ENCODE assay signal across 21 cellular contexts in genomic region chr13:59337070-59337469, GRCh38.
DNase-seq lines count a peak whose midpoint lies in the region; TF ChIP-seq lines count a peak whose summit lies in the region.
"Had no signal": no experiment of that assay in that cellular context is flagged by ENCODE, and none has a peak within 500 bp of the region (broad histone marks: within the 10 kb centered on the region; RNA-seq: fewer than 3 reads in every experiment).

No MANE protein-coding gene starts in this region.

- H3K4me1 Mint-ChIP-seq in chondrocyte (ENCODE audit: low read depth): peaks cover 9% of the 10 kb centered on the region
- H3K4me1 Mint-ChIP-seq: activated naive CD4-positive, alpha-beta T cell treated with anti-CD3 and anti-CD28 coated beads, Interleukin-2, amount 50 U/mL, for 24 hours had no signal

- no peaks in the 10 kb centered on the region for H3K4me1 ChIP-seq in mesenchymal stem cell (ENCODE audit: control insufficient read depth, insufficient read depth, low read depth, low read length)
- H3K4me1 ChIP-seq: vagina had no signal

- 51% methylated on average over 2 of the region's 4 CpGs for whole genome bisulfite sequencing in mesenchymal stem cell

- TF ChIP-seq CTCF in chondrocyte (IDR thresholded peaks at IDR 0.05): no peak

- H3K27ac Mint-ChIP-seq in chondrocyte (ENCODE audit: unreplicated experiment): peak overlapping the region; percentile 84
- H3K27ac Mint-ChIP-seq: activated naive CD4-positive, alpha-beta T cell treated with anti-CD3 and anti-CD28 coated beads, Interleukin-2, amount 50 U/mL, for 24 hours had no signal

- H3K27ac ChIP-seq in mesenchymal stem cell (ENCODE audit: low read length, poor library complexity, severe bottlenecking): no peak overlapping the region
- H3K27ac ChIP-seq: esophagus muscularis mucosa, vagina had no signal

- no peak overlapping the region for H2BK120ac ChIP-seq in mesenchymal stem cell (ENCODE audit: low read depth, low read length)

- no peak overlapping the region for H3K4me2 ChIP-seq in mesenchymal stem cell (ENCODE audit: low read length, poor library complexity, severe bottlenecking)

- no peaks in the 10 kb centered on the region for H3K27me3 ChIP-seq in mesenchymal stem cell (ENCODE audit: control insufficient read depth in 1 of 2, insufficient read depth in 1 of 2, low read length in 2 of 2)
- H3K27me3 ChIP-seq: esophagus muscularis mucosa, vagina had no signal

- no peak overlapping the region for H3K4ac ChIP-seq in mesenchymal stem cell (ENCODE audit: low read depth in 1 of 2, low read length in 2 of 2)

- no peak overlapping the region for H4K91ac ChIP-seq in mesenchymal stem cell (ENCODE audit: low read length)

- H2BK15ac ChIP-seq in mesenchymal stem cell (ENCODE audit: low read depth, poor library complexity, severe bottlenecking): no peak overlapping the region

- no peaks in the 10 kb centered on the region for H3K9me3 ChIP-seq in mesenchymal stem cell (ENCODE audit: control insufficient read depth, low read length)
- H3K9me3 ChIP-seq: esophagus muscularis mucosa, vagina had no signal

- no peak overlapping the region for H2BK12ac ChIP-seq in mesenchymal stem cell (ENCODE audit: low read length in 2 of 2)

- no peak overlapping the region for H2AK5ac ChIP-seq in mesenchymal stem cell (ENCODE audit: low read length, severe bottlenecking)

- H3K14ac ChIP-seq in mesenchymal stem cell (ENCODE audit: low read length in 2 of 2): no peak overlapping the region

- H2BK5ac ChIP-seq in mesenchymal stem cell (ENCODE audit: low read depth, low read length, poor library complexity, severe bottlenecking): no peak overlapping the region

- no peaks in the 10 kb centered on the region for H3K36me3 ChIP-seq in mesenchymal stem cell (ENCODE audit: control insufficient read depth in 1 of 2, insufficient read depth in 2 of 2, low read depth in 1 of 2, low read length in 2 of 2)
- H3K36me3 ChIP-seq: esophagus muscularis mucosa, vagina had no signal

- H2AFZ ChIP-seq in mesenchymal stem cell (ENCODE audit: low read depth, low read length): no peak overlapping the region

- H3K36me3 Mint-ChIP-seq in chondrocyte (ENCODE audit: low read depth): no peaks in the 10 kb centered on the region
- H3K36me3 Mint-ChIP-seq: activated naive CD4-positive, alpha-beta T cell treated with anti-CD3 and anti-CD28 coated beads, Interleukin-2, amount 50 U/mL, for 24 hours; brain had no signal

- H3K9me3 Mint-ChIP-seq in chondrocyte (ENCODE audit: low read depth): no peaks in the 10 kb centered on the region
- H3K9me3 Mint-ChIP-seq: activated naive CD4-positive, alpha-beta T cell treated with anti-CD3 and anti-CD28 coated beads, Interleukin-2, amount 50 U/mL, for 24 hours; brain had no signal

- no peak overlapping the region for H3K23ac ChIP-seq in mesenchymal stem cell (ENCODE audit: low read length in 2 of 2)

- H3K4me3 Mint-ChIP-seq in chondrocyte (ENCODE audit: unreplicated experiment): peak overlapping the region; percentile 2
- H3K4me3 Mint-ChIP-seq: activated naive CD4-positive, alpha-beta T cell treated with anti-CD3 and anti-CD28 coated beads, Interleukin-2, amount 50 U/mL, for 24 hours had no signal

- H3K79me1 ChIP-seq in mesenchymal stem cell (replicated peaks; ENCODE audit: low read length, poor library complexity, severe bottlenecking): no peaks in the 10 kb centered on the region

- H4K8ac ChIP-seq in mesenchymal stem cell (ENCODE audit: low read length): no peak overlapping the region

- no peak overlapping the region for H3K9ac ChIP-seq in mesenchymal stem cell (ENCODE audit: low read length)

- peak; percentile 17 to 25 for DNase-seq in AML-193 (lab: John Stamatoyannopoulos, UW)
- peak; percentile 74 for DNase-seq in MV-4-11 (lab: John Stamatoyannopoulos, UW)
- no peak for DNase-seq in chondrocyte (ENCODE audit: low spot score)
- DNase-seq in mesenchymal stem cell: peak; percentile 66
- DNase-seq in NCI-H774 (lab: John Stamatoyannopoulos, UW): no peak
- no peak for DNase-seq in RPMI8226
- no peak for DNase-seq in DMS114 treated with DMSO at 0.1 percent for 48 hours (lab: John Stamatoyannopoulos, UW; ENCODE audit: unreplicated experiment)
- no peak for DNase-seq in activated CD8-positive, alpha-beta memory T cell treated with anti-CD3 and anti-CD28 coated beads, Interleukin-2, amount 50 U/mL, for 4 hours
- DNase-seq: activated CD4-positive, alpha-beta T cell treated with anti-CD3 and anti-CD28 coated beads, Interleukin-2, amount 50 U/mL, for 4 hours; activated T-cell treated with anti-CD3 and anti-CD28 coated beads, Interleukin-2, amount 50 U/mL, for 1 hour; head of caudate nucleus; midbrain; NCI-H187; NCI-H524; stimulated activated CD4-positive, alpha-beta T cell treated with anti-CD3 and anti-CD28 coated beads, Interleukin-4, amount 100 ng/mL, for 4 hours; stimulated activated CD8-positive, alpha-beta memory T cell treated with anti-CD3 and anti-CD28 coated beads, Interleukin-4, amount 100 ng/mL, for 48 hours; substantia nigra had no signal

- no peak overlapping the region for H3K4me3 ChIP-seq in mesenchymal stem cell (ENCODE audit: insufficient read depth in 1 of 2, low read depth in 1 of 2, low read length in 2 of 2)
- H3K4me3 ChIP-seq: esophagus muscularis mucosa, vagina had no signal

- H3K27me3 Mint-ChIP-seq in chondrocyte (ENCODE audit: low read depth): no peaks in the 10 kb centered on the region

- H3K18ac ChIP-seq in mesenchymal stem cell (ENCODE audit: low read depth in 1 of 2, low read length in 2 of 2): no peak overlapping the region

Comparison
In these comparisons a context has a peak if more than half of its experiments do, and no peak if none do; other contexts are left out.
1. DNase-seq: peak in AML-193 (2 of 2), MV-4-11 (single experiment) and mesenchymal stem cell (single experiment); none in chondrocyte (single experiment), NCI-H774 (single experiment), RPMI8226 (single experiment), DMS114 treated with DMSO at 0.1 percent for 48 hours (single experiment) and activated CD8-positive, alpha-beta memory T cell treated with anti-CD3 and anti-CD28 coated beads, Interleukin-2, amount 50 U/mL, for 4 hours (single experiment).